ENCODE assay signal across 1 cellular context in the genomic region with DNA sequence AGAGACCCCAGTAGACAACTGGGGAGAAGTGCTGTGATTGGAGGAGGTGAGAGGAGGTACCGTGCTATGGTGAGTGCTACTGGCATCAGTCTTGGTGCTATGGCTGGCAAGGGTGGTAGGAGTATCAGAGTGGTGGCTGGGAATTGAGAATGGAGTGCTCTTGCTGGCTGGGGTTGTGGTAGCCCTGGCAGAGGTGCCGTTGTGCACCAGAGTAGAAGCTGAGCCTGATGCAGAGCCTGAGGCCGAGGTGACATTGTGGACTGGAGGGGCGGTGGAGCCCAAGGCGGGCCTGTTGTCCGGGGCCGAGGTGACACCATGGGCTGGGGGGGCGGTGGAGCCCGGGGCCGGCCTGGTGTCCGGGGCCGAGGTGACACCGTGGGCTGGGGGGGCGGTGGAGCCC.
TF ChIP-seq lines count a peak whose summit lies in the region.

No MANE protein-coding gene starts in this region.

TF ChIP-seq in H1, 55 proteins besides CTCF, POLR2A, EP300 and RAD21:
- TF ChIP-seq RFX5 (IDR thresholded peaks at IDR 0.05; ENCODE audit: borderline replicate concordance, low read depth, low read length) (no peak), SP2 (IDR thresholded peaks at IDR 0.05; ENCODE audit: low read length) (no peak), RBBP5 (IDR thresholded peaks at IDR 0.05; ENCODE audit: borderline replicate concordance, low read depth, low read length) (no peak), SAP30 (IDR thresholded peaks at IDR 0.05; ENCODE audit: insufficient read depth, insufficient replicate concordance, low read length) (no peak), TAF7 (optimal IDR thresholded peaks at IDR 0.05; ENCODE audit: borderline replicate concordance, low read depth, low read length) (no peak), KDM4A (IDR thresholded peaks at IDR 0.05; ENCODE audit: low read depth, low read length, severe bottlenecking) (no peak), MAFK (IDR thresholded peaks at IDR 0.05; ENCODE audit: low read depth, low read length) (no peak), NANOG (IDR thresholded peaks at IDR 0.05; ENCODE audit: insufficient read depth, low read depth, low read length, poor library complexity, severe bottlenecking) (no peak), POLR2AphosphoS5 (IDR thresholded peaks at IDR 0.05; ENCODE audit: low read depth, low read length) (no peak), SIX5 (IDR thresholded peaks at IDR 0.05; ENCODE audit: low read depth, low read length) (no peak), GTF2F1 (IDR thresholded peaks at IDR 0.05; ENCODE audit: borderline replicate concordance, low read depth, low read length) (no peak), SP1 (IDR thresholded peaks at IDR 0.05; ENCODE audit: low read depth, low read length) (no peak), SP4 (IDR thresholded peaks at IDR 0.05; ENCODE audit: low read length) (no peak), TEAD4 (IDR thresholded peaks at IDR 0.05; ENCODE audit: low read depth, low read length) (no peak), KDM1A (IDR thresholded peaks at IDR 0.05; ENCODE audit: borderline replicate concordance, low read length) (no peak), CTBP2 (IDR thresholded peaks at IDR 0.05; ENCODE audit: borderline replicate concordance, insufficient read depth, insufficient read length, low read length) (no peak)
- TF ChIP-seq, protein P1, sequence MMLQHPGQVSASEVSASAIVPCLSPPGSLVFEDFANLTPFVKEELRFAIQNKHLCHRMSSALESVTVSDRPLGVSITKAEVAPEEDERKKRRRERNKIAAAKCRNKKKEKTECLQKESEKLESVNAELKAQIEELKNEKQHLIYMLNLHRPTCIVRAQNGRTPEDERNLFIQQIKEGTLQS (IDR thresholded peaks at IDR 0.05; ENCODE audit: insufficient read depth, low read depth, low read length) = no peak
- TF ChIP-seq, protein P2, sequence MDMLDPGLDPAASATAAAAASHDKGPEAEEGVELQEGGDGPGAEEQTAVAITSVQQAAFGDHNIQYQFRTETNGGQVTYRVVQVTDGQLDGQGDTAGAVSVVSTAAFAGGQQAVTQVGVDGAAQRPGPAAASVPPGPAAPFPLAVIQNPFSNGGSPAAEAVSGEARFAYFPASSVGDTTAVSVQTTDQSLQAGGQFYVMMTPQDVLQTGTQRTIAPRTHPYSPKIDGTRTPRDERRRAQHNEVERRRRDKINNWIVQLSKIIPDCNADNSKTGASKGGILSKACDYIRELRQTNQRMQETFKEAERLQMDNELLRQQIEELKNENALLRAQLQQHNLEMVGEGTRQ (IDR thresholded peaks at IDR 0.05; ENCODE audit: low read length) = no peak
- TF ChIP-seq, protein P3, sequence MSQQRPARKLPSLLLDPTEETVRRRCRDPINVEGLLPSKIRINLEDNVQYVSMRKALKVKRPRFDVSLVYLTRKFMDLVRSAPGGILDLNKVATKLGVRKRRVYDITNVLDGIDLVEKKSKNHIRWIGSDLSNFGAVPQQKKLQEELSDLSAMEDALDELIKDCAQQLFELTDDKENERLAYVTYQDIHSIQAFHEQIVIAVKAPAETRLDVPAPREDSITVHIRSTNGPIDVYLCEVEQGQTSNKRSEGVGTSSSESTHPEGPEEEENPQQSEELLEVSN (IDR thresholded peaks at IDR 0.05) = no peak
